8 cellular contexts compared by ENCODE assay signal in the genomic region with DNA sequence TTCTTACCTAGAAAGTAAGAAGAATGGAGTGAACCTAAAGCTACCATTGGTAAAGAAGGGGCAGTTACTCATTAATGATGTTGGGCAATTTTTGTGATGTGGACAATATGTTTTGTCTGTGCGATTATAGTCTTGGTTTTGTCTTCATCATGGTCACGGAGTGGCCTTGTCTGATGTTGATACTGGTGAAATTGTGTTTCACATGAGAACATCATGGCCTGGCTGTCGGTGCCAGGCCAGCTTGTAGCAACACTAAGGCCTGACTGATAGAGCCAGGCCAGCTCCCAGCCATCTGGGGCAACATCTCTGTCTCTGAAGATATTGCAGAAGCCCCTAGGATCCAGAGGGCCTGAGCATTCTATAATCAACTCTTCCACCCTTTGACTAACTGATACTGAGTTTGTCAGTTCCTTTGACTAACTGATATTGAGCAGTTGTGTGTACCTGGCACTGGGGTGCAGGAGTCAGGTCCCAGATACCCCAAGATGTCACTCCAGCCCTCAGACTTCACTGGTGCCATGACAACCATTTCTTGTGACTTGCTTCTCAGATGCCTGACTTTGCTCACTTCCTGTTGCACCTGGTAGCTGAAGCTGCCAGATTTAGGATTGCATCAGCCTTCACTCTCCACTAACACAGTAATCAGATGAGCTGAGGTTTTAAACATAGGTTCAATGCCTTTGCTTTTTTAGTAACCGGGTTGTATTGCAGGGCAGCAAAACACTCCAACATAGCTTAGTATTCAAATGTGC.
DNase-seq lines count a peak whose midpoint lies in the region; ATAC-seq and TF ChIP-seq lines count a peak whose summit lies in the region.

No MANE protein-coding gene starts in this region.

- H3K4me2 ChIP-seq in mammary epithelial cell (ENCODE audit: insufficient read depth, low read depth, low read length): no peak overlapping the region

- H4K20me1 ChIP-seq in mammary epithelial cell (ENCODE audit: insufficient read depth, low read length): no peaks in the 10 kb centered on the region

- TF ChIP-seq CTCF in GM10248 (IDR thresholded peaks at IDR 0.05; ENCODE audit: control extremely low read depth, extremely low read depth, low read depth, missing control alignments) (no peak), mammary epithelial cell (conservative IDR thresholded peaks at IDR 0.05 in 1 of 2, IDR thresholded peaks at IDR 0.05 in 1 of 2; ENCODE audit: extremely low read depth in 1 of 2, insufficient read depth in 1 of 2, low read depth in 1 of 2, low read length in 2 of 2) (no peak)

- H3K4me1 ChIP-seq in mammary epithelial cell (ENCODE audit: insufficient read depth, low read length): no peaks in the 10 kb centered on the region

- H3K79me2 ChIP-seq in mammary epithelial cell (ENCODE audit: insufficient read depth, low read length): no peaks in the 10 kb centered on the region

- H3K36me3 ChIP-seq in mammary epithelial cell (ENCODE audit: insufficient read depth, low read length): peaks cover 9% of the 10 kb centered on the region

- no peaks in the 10 kb centered on the region for H3K27me3 ChIP-seq in mammary epithelial cell (ENCODE audit: insufficient read depth, low read length)

- H3K27ac ChIP-seq in mammary epithelial cell (ENCODE audit: insufficient read depth, low read depth, low read length): no peak overlapping the region

- H3K4me3 ChIP-seq in mammary epithelial cell (replicated peaks in 1 of 3; ENCODE audit: insufficient read depth in 1 of 3, low read depth in 2 of 3, low read length in 3 of 3): no peak overlapping the region

- CTCF ChIA-PET in GM10248 (lab: Yijun Ruan, JAX): interaction anchor here (1.3 to 10.8 kb wide), 6 partner anchors 8 to 77 kb away, joined by 3 to 109 read pairs (median 8); no protein-coding TSS in a partner anchor
- CTCF ChIA-PET in mammary epithelial cell (lab: Charles Lee; ENCODE audit: low non-redundant PET): no interaction called here

- no TSS peak for BruUV-seq in mammary epithelial cell (replicated peaks; lab: Mats Ljungman, UMichigan)

- H3K9ac ChIP-seq in mammary epithelial cell (ENCODE audit: insufficient read depth, low read length): no peak overlapping the region

- dilution Hi-C loops in mammary epithelial cell (cut with HindIII; ENCODE audit: low sequenced_read_pairs): no loop called here

- in situ Hi-C loops in mammary epithelial cell (cut with MboI; ENCODE audit: low sequenced_read_pairs in 2 of 2): no loop called here

- POLR2A ChIA-PET in GM10248 (lab: Yijun Ruan, JAX): interaction anchor here (0.6 to 1.2 kb wide), 3 partner anchors 78 to 142 kb away, joined by 3 to 5 read pairs (median 3); no protein-coding TSS in a partner anchor

- DNase-seq in GM10248 (ENCODE audit: extremely low spot score) (peak; percentile 69), mammary epithelial cell (peak; percentile 28), hippocampal formation (lab: John Stamatoyannopoulos, UW) (no peak), UCSD-AML1 (lab: John Stamatoyannopoulos, UW; ENCODE audit: unreplicated experiment) (no peak), CD1c-positive myeloid dendritic cell (ENCODE audit: extremely low spot score) (no peak), OCI-M2 (lab: John Stamatoyannopoulos, UW; ENCODE audit: unreplicated experiment) (no peak)

- 71% methylated on average over 4 of the region's 4 CpGs for WGBS in mammary epithelial cell (ENCODE audit: low coverage, missing lambda C conversion rate)

- no peak overlapping the region for H2AFZ ChIP-seq in mammary epithelial cell (ENCODE audit: low read depth, low read length)

- ATAC-seq in GM19468 (IDR thresholded peaks at IDR 0.05; ENCODE audit: extremely low read depth, unreplicated experiment) (peak; percentile 92), HG03460 (IDR thresholded peaks at IDR 0.05; ENCODE audit: unreplicated experiment) (peak; percentile 87)

- intact Hi-C loops in mammary epithelial cell (cut with micrococcal nuclease): no loop called here

- peaks cover 5% of the 10 kb centered on the region for H3K9me3 ChIP-seq in mammary epithelial cell (replicated peaks; ENCODE audit: insufficient read depth, low read length)

Comparison
In these comparisons a context has a peak if more than half of its experiments do, and no peak if none do; other contexts are left out.
1. DNase-seq: peak in GM10248 (single experiment) and mammary epithelial cell (single experiment); none in hippocampal formation (0 of 2), UCSD-AML1 (single experiment), CD1c-positive myeloid dendritic cell (single experiment) and OCI-M2 (single experiment).